7 cellular contexts compared by ENCODE assay signal in the genomic region with DNA sequence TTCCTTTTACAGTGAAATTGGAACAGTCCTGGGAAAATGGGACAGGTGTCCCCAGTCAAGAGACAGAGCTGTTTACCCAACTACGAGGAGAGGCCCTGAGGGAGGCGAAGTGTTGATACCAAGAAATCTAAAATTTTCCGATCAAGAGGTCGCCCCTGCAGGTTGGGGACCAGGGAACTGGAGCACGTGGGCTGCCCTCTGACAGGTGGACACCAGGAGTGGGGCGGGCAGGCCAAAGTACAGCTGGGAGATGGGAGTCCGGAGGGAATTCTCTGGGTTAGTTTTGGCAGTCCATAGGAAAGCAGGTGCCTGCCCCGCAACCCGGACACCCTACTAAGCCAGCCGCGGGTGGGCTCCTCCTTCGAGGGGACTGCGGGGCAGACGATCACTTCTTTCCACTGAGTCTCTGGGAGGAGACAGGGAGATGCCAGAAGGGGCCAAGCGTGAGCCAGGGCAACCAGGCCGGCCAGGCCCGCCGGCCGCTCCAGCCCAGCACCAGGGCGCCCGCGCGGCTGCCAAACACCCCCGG. TPM values are rescaled to one million over a fixed set of nuclear protein-coding genes. Genes with fewer than 3 reads are reported as not detected.
DNase-seq lines count a peak whose midpoint lies in the region; ATAC-seq and TF ChIP-seq lines count a peak whose summit lies in the region.

No MANE protein-coding gene starts in this region.

- no peaks in the 10 kb centered on the region for H3K36me3 ChIP-seq in HEK293 (ENCODE audit: control insufficient read depth in 2 of 2, insufficient read depth in 1 of 2, low read length in 2 of 2)
- H3K36me3 ChIP-seq in iPS-20b (ENCODE audit: insufficient read depth, low read depth, low read length), result no peaks in the 10 kb centered on the region

- H3K4me1 Mint-ChIP-seq in activated CD8-positive, alpha-beta T cell treated with anti-CD3 and anti-CD28 coated beads, Interleukin-2, amount 10 ng/mL, durations not matched to agents 7 days and 5 days (ENCODE audit: low read depth), result peaks cover 36% of the 10 kb centered on the region
- peaks cover 49% of the 10 kb centered on the region for H3K4me1 Mint-ChIP-seq in stimulated activated memory B cell treated with anti-CD40 and anti-IgM and Interleukin-4, amounts not matched to agents 10 μg/mL and 1 μg/mL and 100 μg/mL, for 72 hours

- no peak for DNase-seq in activated CD8-positive, alpha-beta T cell treated with anti-CD3 and anti-CD28 coated beads, Interleukin-2, amount 10 ng/mL, durations not matched to agents 7 days and 5 days
- DNase-seq in GM10248 (ENCODE audit: extremely low spot score) (no peak), GM10266 (ENCODE audit: extremely low spot score) (no peak)

- no peak overlapping the region for H3K9ac ChIP-seq in iPS-20b (ENCODE audit: low read depth, low read length)

- peaks cover 5% of the 10 kb centered on the region for H3K36me3 Mint-ChIP-seq in activated CD8-positive, alpha-beta T cell treated with anti-CD3 and anti-CD28 coated beads, Interleukin-2, amount 10 ng/mL, durations not matched to agents 7 days and 5 days (ENCODE audit: low read depth)
- peaks cover 9% of the 10 kb centered on the region for H3K36me3 Mint-ChIP-seq in stimulated activated memory B cell treated with anti-CD40 and anti-IgM and Interleukin-4, amounts not matched to agents 10 μg/mL and 1 μg/mL and 100 μg/mL, for 72 hours

- CTCF ChIA-PET in HEK293 (lab: Yijun Ruan, JAX) (interaction anchor here (0.7 to 2.3 kb wide), 6 partner anchors 15 to 362 kb away, joined by 3 to 8 read pairs (median 4); no protein-coding TSS in a partner anchor), GM10248 (lab: Yijun Ruan, JAX) (interaction anchor here (1.0 to 2.9 kb wide), 7 partner anchors 10 to 133 kb away, joined by 3 to 14 read pairs (median 3); no protein-coding TSS in a partner anchor)
- CTCF ChIA-PET in activated CD8-positive, alpha-beta T cell treated with anti-CD3 and anti-CD28 coated beads, Interleukin-2, amount 10 ng/mL, durations not matched to agents 7 days and 5 days (lab: Charles Lee), result interaction anchor here (0.9 to 3.0 kb wide), 6 partner anchors 15 to 362 kb away, joined by 3 to 11 read pairs (median 4); no protein-coding TSS in a partner anchor

- peaks cover 38% of the 10 kb centered on the region for H3K27me3 Mint-ChIP-seq in activated CD8-positive, alpha-beta T cell treated with anti-CD3 and anti-CD28 coated beads, Interleukin-2, amount 10 ng/mL, durations not matched to agents 7 days and 5 days (ENCODE audit: low read depth)
- no peaks in the 10 kb centered on the region for H3K27me3 Mint-ChIP-seq in stimulated activated memory B cell treated with anti-CD40 and anti-IgM and Interleukin-4, amounts not matched to agents 10 μg/mL and 1 μg/mL and 100 μg/mL, for 72 hours

- H3K4me3 Mint-ChIP-seq in activated CD8-positive, alpha-beta T cell treated with anti-CD3 and anti-CD28 coated beads, Interleukin-2, amount 10 ng/mL, durations not matched to agents 7 days and 5 days, result peak overlapping the region; percentile 75
- peak overlapping the region; percentile 91 for H3K4me3 Mint-ChIP-seq in stimulated activated memory B cell treated with anti-CD40 and anti-IgM and Interleukin-4, amounts not matched to agents 10 μg/mL and 1 μg/mL and 100 μg/mL, for 72 hours

- peaks cover 46% of the 10 kb centered on the region for H3K27me3 ChIP-seq in iPS-20b (ENCODE audit: insufficient read depth, low read length)

- H3K9me3 ChIP-seq in HEK293 (ENCODE audit: control insufficient read depth, insufficient read depth, low read depth, low read length) (no peaks in the 10 kb centered on the region), iPS-20b (ENCODE audit: insufficient read depth, low read depth, low read length) (no peaks in the 10 kb centered on the region)

- ATAC-seq in activated CD8-positive, alpha-beta T cell treated with anti-CD3 and anti-CD28 coated beads, Interleukin-2, amount 10 ng/mL, durations not matched to agents 7 days and 5 days, result no peak
- no peak for ATAC-seq in stimulated activated memory B cell treated with anti-CD40 and anti-IgM and Interleukin-4, amounts not matched to agents 10 μg/mL and 1 μg/mL and 100 μg/mL, for 72 hours
- no peak for ATAC-seq in HG03095 (IDR thresholded peaks at IDR 0.05; ENCODE audit: unreplicated experiment)

- H3K4me3 ChIP-seq in HEK293 (ENCODE audit: low read depth, low read length) (peak overlapping the region; percentile 18), iPS-20b (ENCODE audit: low read length) (peak overlapping the region; percentile 68)

- no peak for TF ChIP-seq CTCF in HEK293 (tag by site-specific recombination; IDR thresholded peaks at IDR 0.05)
- TF ChIP-seq CTCF in GM10248 (IDR thresholded peaks at IDR 0.05; ENCODE audit: control extremely low read depth, extremely low read depth, low read depth, missing control alignments), result no peak
- no peak for TF ChIP-seq CTCF in GM10266 (IDR thresholded peaks at IDR 0.05; ENCODE audit: control insufficient read depth, insufficient read depth, low read depth, missing control alignments)

- POLR2A ChIA-PET in HEK293 (lab: Yijun Ruan, JAX), result interaction anchor here (0.8 to 1.3 kb wide), 3 partner anchors 15 to 84 kb away, joined by 3 to 5 read pairs (median 4); no protein-coding TSS in a partner anchor
- POLR2A ChIA-PET in activated CD8-positive, alpha-beta T cell treated with anti-CD3 and anti-CD28 coated beads, Interleukin-2, amount 10 ng/mL, durations not matched to agents 7 days and 5 days (lab: Charles Lee), result interaction anchor here (0.6 to 1.7 kb wide), 2 partner anchors 17 to 85 kb away, joined by 3 to 11 read pairs; no protein-coding TSS in a partner anchor
- POLR2A ChIA-PET in GM10248 (lab: Yijun Ruan, JAX), result interaction anchor here (1.4 kb wide), 1 partner anchor 83 kb away, joined by 14 read pairs; no protein-coding TSS in a partner anchor

- H3K9me3 Mint-ChIP-seq in activated CD8-positive, alpha-beta T cell treated with anti-CD3 and anti-CD28 coated beads, Interleukin-2, amount 10 ng/mL, durations not matched to agents 7 days and 5 days (ENCODE audit: insufficient read depth), result no peaks in the 10 kb centered on the region
- H3K9me3 Mint-ChIP-seq in stimulated activated memory B cell treated with anti-CD40 and anti-IgM and Interleukin-4, amounts not matched to agents 10 μg/mL and 1 μg/mL and 100 μg/mL, for 72 hours, result no peaks in the 10 kb centered on the region

- H3K4me1 ChIP-seq in HEK293 (ENCODE audit: control insufficient read depth, insufficient read depth, low read length) (no peaks in the 10 kb centered on the region; the same call in 1 of the 2 replicates), iPS-20b (ENCODE audit: insufficient read depth, low read length) (peaks cover 3% of the 10 kb centered on the region; the same call in 1 of the 2 replicates)

- H3K27ac Mint-ChIP-seq in activated CD8-positive, alpha-beta T cell treated with anti-CD3 and anti-CD28 coated beads, Interleukin-2, amount 10 ng/mL, durations not matched to agents 7 days and 5 days, result peak overlapping the region; percentile 77
- H3K27ac Mint-ChIP-seq in stimulated activated memory B cell treated with anti-CD40 and anti-IgM and Interleukin-4, amounts not matched to agents 10 μg/mL and 1 μg/mL and 100 μg/mL, for 72 hours, result peak overlapping the region; percentile 95

- H3K27ac ChIP-seq in HEK293 (ENCODE audit: extremely low read depth, low read depth, low read length), result peak overlapping the region; percentile 49; the same call in 1 of the 2 replicates
- H3K27ac ChIP-seq in iPS-20b (ENCODE audit: low read length), result no peak overlapping the region

TF ChIP-seq in HEK293, 187 proteins besides CTCF, POLR2A, EP300 and RAD21:
- 0 out of 2 replicates have a peak, but pooled peaks have one; percentile 16 for TF ChIP-seq ZXDB (tag by site-specific recombination; IDR thresholded peaks at IDR 0.05)
- TF ChIP-seq OSR2 (tag by site-specific recombination; IDR thresholded peaks at IDR 0.05), result no peak
- TF ChIP-seq, protein P1, sequence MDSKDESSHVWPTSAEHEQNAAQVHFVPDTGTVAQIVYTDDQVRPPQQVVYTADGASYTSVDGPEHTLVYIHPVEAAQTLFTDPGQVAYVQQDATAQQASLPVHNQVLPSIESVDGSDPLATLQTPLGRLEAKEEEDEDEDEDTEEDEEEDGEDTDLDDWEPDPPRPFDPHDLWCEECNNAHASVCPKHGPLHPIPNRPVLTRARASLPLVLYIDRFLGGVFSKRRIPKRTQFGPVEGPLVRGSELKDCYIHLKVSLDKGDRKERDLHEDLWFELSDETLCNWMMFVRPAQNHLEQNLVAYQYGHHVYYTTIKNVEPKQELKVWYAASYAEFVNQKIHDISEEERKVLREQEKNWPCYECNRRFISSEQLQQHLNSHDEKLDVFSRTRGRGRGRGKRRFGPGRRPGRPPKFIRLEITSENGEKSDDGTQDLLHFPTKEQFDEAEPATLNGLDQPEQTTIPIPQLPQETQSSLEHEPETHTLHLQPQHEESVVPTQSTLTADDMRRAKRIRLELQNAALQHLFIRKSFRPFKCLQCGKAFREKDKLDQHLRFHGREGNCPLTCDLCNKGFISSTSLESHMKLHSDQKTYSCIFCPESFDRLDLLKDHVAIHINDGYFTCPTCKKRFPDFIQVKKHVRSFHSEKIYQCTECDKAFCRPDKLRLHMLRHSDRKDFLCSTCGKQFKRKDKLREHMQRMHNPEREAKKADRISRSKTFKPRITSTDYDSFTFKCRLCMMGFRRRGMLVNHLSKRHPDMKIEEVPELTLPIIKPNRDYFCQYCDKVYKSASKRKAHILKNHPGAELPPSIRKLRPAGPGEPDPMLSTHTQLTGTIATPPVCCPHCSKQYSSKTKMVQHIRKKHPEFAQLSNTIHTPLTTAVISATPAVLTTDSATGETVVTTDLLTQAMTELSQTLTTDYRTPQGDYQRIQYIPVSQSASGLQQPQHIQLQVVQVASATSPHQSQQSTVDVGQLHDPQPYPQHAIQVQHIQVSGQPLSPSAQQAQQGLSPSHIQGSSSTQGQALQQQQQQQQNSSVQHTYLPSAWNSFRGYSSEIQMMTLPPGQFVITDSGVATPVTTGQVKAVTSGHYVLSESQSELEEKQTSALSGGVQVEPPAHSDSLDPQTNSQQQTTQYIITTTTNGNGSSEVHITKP (tag by site-specific recombination; IDR thresholded peaks at IDR 0.05), result 0 out of 2 replicates have a peak, but pooled peaks have one; percentile 23
- TF ChIP-seq ZIC2 (tag by site-specific recombination; IDR thresholded peaks at IDR 0.05), result 0 out of 2 replicates have a peak, but pooled peaks have one; percentile 9

RNA-seq across cellular contexts. Expression of a gene that starts 0.9 kb away (rescaled TPM):
- 1 to 10 TPM; 3.4 to 4.2 TPM for total RNA-seq in activated CD8-positive, alpha-beta T cell treated with anti-CD3 and anti-CD28 coated beads, Interleukin-2, amount 10 ng/mL, durations not matched to agents 7 days and 5 days
